Comparison of ENCODE assay signal across 9 cellular contexts in genomic region chr9:127854169-127854833, GRCh38. TPM values are rescaled to one million over a fixed set of nuclear protein-coding genes. Genes with fewer than 3 reads are reported as not detected.
A peak's percentile ranks its signal among the peaks of the same experiment; 100 is the strongest.
DNase-seq lines count a peak whose midpoint lies in the region; ATAC-seq, FAIRE-seq and TF ChIP-seq lines count a peak whose summit lies in the region.
"Had no signal": no experiment of that assay in that cellular context is flagged by ENCODE, and none has a peak within 500 bp of the region (broad histone marks: within the 10 kb centered on the region; RNA-seq: fewer than 3 reads in every experiment).

ENG (minus strand) TSS chr9:127854658; CDS start chr9:127854355, 303 bp downstream.

- peaks cover 13 to 34% of the 10 kb centered on the region in 2 donors for H3K36me3 Mint-ChIP-seq in activated naive CD4-positive, alpha-beta T cell treated with anti-CD3 and anti-CD28 coated beads, Interleukin-2, amount 50 U/mL, for 72 hours
- peaks cover 3% of the 10 kb centered on the region for H3K36me3 Mint-ChIP-seq in glutamatergic neuron (ENCODE audit: unreplicated experiment)

- DNase-seq in AG08395 (ENCODE audit: low spot score): peak; percentile 73
- DNase-seq in HFF-Myc (ENCODE audit: extremely low read depth, low read depth): no peak
- DNase-seq in activated naive CD4-positive, alpha-beta T cell treated with anti-CD3 and anti-CD28 coated beads, Interleukin-2, amount 50 U/mL, for 72 hours (ENCODE audit: low spot score in 2 of 2): no peak
- DNase-seq in glutamatergic neuron: peak; percentile 53
- DNase-seq in posterior vena cava (ENCODE audit: low spot score): peak; percentile 96
- DNase-seq in frontal cortex (ENCODE audit: low spot score in 2 of 2): no peak
- no peak for DNase-seq in NCI-H1105 treated with DMSO at 0.1 percent for 48 hours (lab: John Stamatoyannopoulos, UW)
- no peak for DNase-seq in NCI-H2227 treated with DMSO at 0.1 percent for 48 hours (lab: John Stamatoyannopoulos, UW)

- intact Hi-C loops in posterior vena cava (cut with DNase I): loop anchor here in 1 of 2 donors (2.0 kb wide), 1 partner anchor 20 kb away; no protein-coding TSS in a partner anchor

- H3K4me3 Mint-ChIP-seq in glutamatergic neuron (ENCODE audit: unreplicated experiment): no peak within 1 kb of the TSS

- TF ChIP-seq CTCF in HFF-Myc (IDR thresholded peaks at IDR 0.05; ENCODE audit: low read depth, low read length, missing control alignments) (no peak), glutamatergic neuron (IDR thresholded peaks at IDR 0.05; ENCODE audit: partially characterized antibody, unreplicated experiment) (no peak)

- peak; percentile 66 to 82 for ATAC-seq in activated naive CD4-positive, alpha-beta T cell treated with anti-CD3 and anti-CD28 coated beads, Interleukin-2, amount 50 U/mL, for 72 hours

- no peak for FAIRE-seq in frontal cortex (lab: Jason Lieb, UNC)
- FAIRE-seq: colon had no signal

- no peaks in the 10 kb centered on the region for H3K27me3 Mint-ChIP-seq in glutamatergic neuron (ENCODE audit: unreplicated experiment)

- peaks cover 3% of the 10 kb centered on the region for H3K4me1 Mint-ChIP-seq in glutamatergic neuron (ENCODE audit: low read depth, unreplicated experiment)

- H3K27ac Mint-ChIP-seq in activated naive CD4-positive, alpha-beta T cell treated with anti-CD3 and anti-CD28 coated beads, Interleukin-2, amount 50 U/mL, for 72 hours: peak within 1 kb of the TSS; percentile 90 to 96
- no peak within 1 kb of the TSS for H3K27ac Mint-ChIP-seq in glutamatergic neuron (ENCODE audit: unreplicated experiment)

- H3K4me3 ChIP-seq in HFF-Myc (replicated peaks; ENCODE audit: low read depth, low read length): peak within 1 kb of the TSS; percentile 93

- H3K9me3 Mint-ChIP-seq in activated naive CD4-positive, alpha-beta T cell treated with anti-CD3 and anti-CD28 coated beads, Interleukin-2, amount 50 U/mL, for 72 hours: peaks cover 3 to 7% of the 10 kb centered on the region in 2 donors
- H3K9me3 Mint-ChIP-seq in glutamatergic neuron (ENCODE audit: unreplicated experiment): peaks cover 3% of the 10 kb centered on the region

RNA-seq across cellular contexts. Expression of gene ENG, which starts in this region (rescaled TPM):
- total RNA-seq in activated naive CD4-positive, alpha-beta T cell treated with anti-CD3 and anti-CD28 coated beads, Interleukin-2, amount 50 U/mL, for 72 hours: 10 to 100 TPM; 12.9 to 24.1 TPM
- total RNA-seq in glutamatergic neuron (ENCODE audit: unreplicated experiment): not detected
- 100 to 1,000 TPM; 189 to 217 TPM for total RNA-seq in posterior vena cava
- total RNA-seq in frontal cortex: 0.82 TPM

Comparison
In these comparisons a context has a peak if more than half of its experiments do, and no peak if none do; other contexts are left out.
1. Peak in DNase-seq in glutamatergic neuron; RNA of the gene not detected or under 1 TPM.
2. DNase-seq: peak in AG08395 (single experiment) and posterior vena cava (single experiment); none in HFF-Myc (single experiment), activated naive CD4-positive, alpha-beta T cell treated with anti-CD3 and anti-CD28 coated beads, Interleukin-2, amount 50 U/mL, for 72 hours (0 of 2), frontal cortex (0 of 2), NCI-H1105 treated with DMSO at 0.1 percent for 48 hours (single experiment) and NCI-H2227 treated with DMSO at 0.1 percent for 48 hours (single experiment).